ENCODE assay signal across 8 cellular contexts in the genomic region with DNA sequence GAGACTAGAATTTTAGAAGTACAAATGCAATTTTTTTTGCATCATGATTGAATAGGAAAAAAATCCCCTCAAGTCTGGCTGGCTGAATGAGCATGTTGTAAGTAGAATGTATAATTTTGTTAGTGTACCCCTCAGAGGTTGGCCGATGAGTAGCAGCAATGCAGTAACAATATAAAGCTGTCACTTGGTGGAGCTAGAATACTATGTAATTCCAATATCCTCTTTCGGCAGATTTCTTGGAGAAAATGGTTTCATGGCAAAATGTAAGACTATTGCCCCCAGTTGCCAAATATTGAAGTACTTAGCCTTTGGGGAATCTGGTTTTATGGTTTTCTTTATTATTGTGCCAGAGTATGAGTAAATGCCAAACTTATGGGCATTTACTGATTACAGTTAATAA. TPM values are rescaled to one million over a fixed set of nuclear protein-coding genes. Genes with fewer than 3 reads are reported as not detected.
A peak's percentile ranks its signal among the peaks of the same experiment; 100 is the strongest.
DNase-seq lines count a peak whose midpoint lies in the region; ATAC-seq, FAIRE-seq and TF ChIP-seq lines count a peak whose summit lies in the region.

No MANE protein-coding gene starts in this region.

- H3K36me3 ChIP-seq in kidney (ENCODE audit: control insufficient read depth in 1 of 2, insufficient read depth in 2 of 2, low read length in 2 of 2): no peaks in the 10 kb centered on the region

- DNase-seq in DMS114 treated with DMSO at 0.1 percent for 48 hours (lab: John Stamatoyannopoulos, UW; ENCODE audit: unreplicated experiment): peak; percentile 39
- DNase-seq in KBM-7: peak; percentile 42
- DNase-seq in kidney: no peak
- no peak for DNase-seq in DMS79 treated with DMSO at 0.1 percent for 48 hours (lab: John Stamatoyannopoulos, UW)
- no peak for DNase-seq in stimulated activated CD4-positive, alpha-beta T cell treated with anti-CD3 and anti-CD28 coated beads, Interleukin-15, amount 100 ng/mL, for 24 hours

- peak overlapping the region in 1 of 2 donors; percentile 3 for H3K4me3 ChIP-seq in kidney (ENCODE audit: low read length in 2 of 2)

- FAIRE-seq in kidney (lab: Jason Lieb, UNC): no peak

- H3K9me3 ChIP-seq in kidney (ENCODE audit: control insufficient read depth in 1 of 2, low read length in 2 of 2): no peaks in the 10 kb centered on the region

- no peak overlapping the region for H3K27ac ChIP-seq in VCaP
- H3K27ac ChIP-seq in kidney (ENCODE audit: low read depth in 2 of 2, low read length in 2 of 2): no peak overlapping the region

- in situ Hi-C loops in KBM-7 (cut with MboI; ENCODE audit: low pct_unique_long_range_greater_than_20kb, low sequenced_read_pairs): no loop called here

- TF ChIP-seq CTCF in VCaP (conservative IDR thresholded peaks at IDR 0.05) (peak; percentile 78), kidney (IDR thresholded peaks at IDR 0.05; ENCODE audit: borderline replicate concordance, extremely low read depth, insufficient read depth) (peak; percentile 45)

- H3K9ac ChIP-seq in kidney (ENCODE audit: low read length in 2 of 2): no peak overlapping the region

- intact Hi-C loops in kidney (cut with DNase I): no loop called here

- H3K4me1 ChIP-seq in kidney (ENCODE audit: control insufficient read depth in 1 of 2, insufficient read depth in 1 of 2, low read depth in 1 of 2, low read length in 2 of 2): peaks cover 0 to 2% of the 10 kb centered on the region in 2 donors

- ATAC-seq in GM18868 (IDR thresholded peaks at IDR 0.05; ENCODE audit: unreplicated experiment) (no peak), GM21529 (IDR thresholded peaks at IDR 0.05; ENCODE audit: unreplicated experiment) (no peak)

RNA-seq across cellular contexts. Expression of gene SGO1, which starts 39.8 kb away (rescaled TPM):
- 0.72 TPM for total RNA-seq in kidney
- 0.37 TPM for polyA plus RNA-seq in kidney (ENCODE audit: insufficient read depth, low read depth, low replicate concordance)

Comparison
In these comparisons a context has a peak if more than half of its experiments do, and no peak if none do; other contexts are left out.
1. DNase-seq: peak in DMS114 treated with DMSO at 0.1 percent for 48 hours (single experiment) and KBM-7 (single experiment); none in kidney (single experiment), DMS79 treated with DMSO at 0.1 percent for 48 hours (single experiment) and stimulated activated CD4-positive, alpha-beta T cell treated with anti-CD3 and anti-CD28 coated beads, Interleukin-15, amount 100 ng/mL, for 24 hours (single experiment).